In the genomic region with DNA sequence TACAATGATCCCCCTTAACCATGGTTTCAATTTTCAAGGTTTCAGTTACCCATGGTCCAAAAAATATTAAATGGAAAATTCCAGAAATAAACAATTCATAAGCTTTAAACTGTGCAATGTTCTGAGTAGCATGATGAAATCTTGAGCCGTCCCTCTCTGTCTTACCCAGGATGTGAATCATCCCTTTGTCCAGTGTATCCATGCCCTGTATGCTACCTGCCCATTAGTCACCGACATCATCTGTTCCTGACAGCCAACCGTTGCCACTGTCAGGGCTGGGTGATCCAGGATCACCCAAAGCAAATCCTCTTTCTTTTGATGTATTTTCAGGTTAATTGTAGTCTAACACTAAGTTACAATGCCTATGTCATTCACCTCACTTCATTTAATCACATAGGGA, we compare ENCODE assay signal across 15 cellular contexts. TPM values are rescaled to one million over a fixed set of nuclear protein-coding genes. Genes with fewer than 3 reads are reported as not detected.
A peak's percentile ranks its signal among the peaks of the same experiment; 100 is the strongest.
DNase-seq lines count a peak whose midpoint lies in the region; ATAC-seq and TF ChIP-seq lines count a peak whose summit lies in the region.
"Had no signal": no experiment of that assay in that cellular context is flagged by ENCODE, and none has a peak within 500 bp of the region (broad histone marks: within the 10 kb centered on the region; RNA-seq: fewer than 3 reads in every experiment).

No MANE protein-coding gene starts in this region.

- H3K4me3 ChIP-seq in spleen: no peak overlapping the region
- H3K4me3 ChIP-seq: esophagus squamous epithelium, lower lobe of right lung, ovary had no signal

- no peaks in the 10 kb centered on the region for H3K4me1 ChIP-seq in spleen
- H3K4me1 ChIP-seq: esophagus squamous epithelium, lower lobe of right lung had no signal

- no peak for TF ChIP-seq POLR2A in spleen (IDR thresholded peaks at IDR 0.05)

- 68 to 82% (median 77%) methylated on average over 3 of the region's 3 CpGs for WGBS in spleen, 5 donors

- in situ Hi-C loops in Caki2 (cut with HindIII; ENCODE audit: low pct_unique_long_range_greater_than_20kb, low sequenced_read_pairs): no loop called here

- ATAC-seq in HG02973 (IDR thresholded peaks at IDR 0.05; ENCODE audit: unreplicated experiment): no peak
- ATAC-seq: lower lobe of right lung had no signal

- no peak for TF ChIP-seq CTCF in spleen (IDR thresholded peaks at IDR 0.05 in 8 of 11, conservative IDR thresholded peaks at IDR 0.05 in 3 of 11)

- DNase-seq in Caki2 (ENCODE audit: low read depth) (peak; percentile 76), M059J (ENCODE audit: low read depth) (peak; percentile 90), amniotic epithelial cell (ENCODE audit: low read depth) (peak; percentile 89), islet precursor cell (peak; percentile 81), AG20443 (ENCODE audit: low spot score) (no peak), Kasumi-1 (lab: John Stamatoyannopoulos, UW) (no peak), spleen (no peak)
- DNase-seq: activated CD8-positive, alpha-beta memory T cell treated with anti-CD3 and anti-CD28 coated beads, Interleukin-2, amount 50 U/mL, for 4 hours; esophagus squamous epithelium; lower lobe of right lung; NCI-H146; ovary; stimulated activated CD4-positive, alpha-beta T cell treated with anti-CD3 and anti-CD28 coated beads, Interleukin-4, amount 100 ng/mL, for 1 hour; T1000 had no signal

- H3K9me3 ChIP-seq in spleen: no peaks in the 10 kb centered on the region
- H3K9me3 ChIP-seq: esophagus squamous epithelium, lower lobe of right lung, ovary had no signal

- intact Hi-C loops in spleen (cut with DNase I; ENCODE audit: low total_unique reads): no loop called here

- no peaks in the 10 kb centered on the region for H3K36me3 ChIP-seq in spleen
- H3K36me3 ChIP-seq: esophagus squamous epithelium, lower lobe of right lung, ovary had no signal

- peaks cover 0 to 34% (median 0%) of the 10 kb centered on the region in 7 donors for H3K27me3 ChIP-seq in spleen (replicated peaks in 1 of 7)
- H3K27me3 ChIP-seq: ovary had no signal

- no peak overlapping the region for H3K27ac ChIP-seq in spleen
- H3K27ac ChIP-seq: esophagus squamous epithelium, lower lobe of right lung, ovary had no signal

RNA-seq across cellular contexts. Expression of a gene that starts 15.7 kb away (rescaled TPM):
- 175 and 195 TPM in 2 replicates for total RNA-seq in Caki2 (2014; rRNA removed; shearing (Covaris generic); ENCODE audit: low replicate concordance)
- total RNA-seq in M059J (2014; rRNA removed; shearing (Covaris generic)): 64.6 and 110 TPM in 2 replicates
- total RNA-seq in spleen: 10 to 100 TPM; 35.0 to 50.0 (median 41.5) TPM
- polyA plus RNA-seq in spleen: 10 to 100 TPM; 42.2 to 66.0 (median 48.3) TPM

Comparison
In these comparisons a context has a peak if more than half of its experiments do, and no peak if none do; other contexts are left out.
1. DNase-seq: peak in Caki2 (single experiment), M059J (single experiment), amniotic epithelial cell (single experiment) and islet precursor cell (single experiment); none in AG20443 (single experiment), Kasumi-1 (0 of 2) and spleen (single experiment).